8 cellular contexts compared by ENCODE assay signal in genomic region chr12:31959051-31959700, GRCh38. TPM values are rescaled to one million over a fixed set of nuclear protein-coding genes. Genes with fewer than 3 reads are reported as not detected.
A peak's percentile ranks its signal among the peaks of the same experiment; 100 is the strongest.
DNase-seq lines count a peak whose midpoint lies in the region; ATAC-seq and TF ChIP-seq lines count a peak whose summit lies in the region.

RESF1 (plus strand) TSS chr12:31959415; CDS start chr12:31980956, 21,541 bp downstream.

- no peaks in the 10 kb centered on the region for H3K27me3 ChIP-seq in mononuclear cell (ENCODE audit: insufficient read depth, low read length)

- H3K4me3 ChIP-seq in epithelial cell of esophagus (ENCODE audit: low read length) = peak within 1 kb of the TSS; percentile 71
- peak within 1 kb of the TSS; percentile 81 for H3K4me3 ChIP-seq in mononuclear cell (ENCODE audit: low read length)

- ATAC-seq in GM21528 (IDR thresholded peaks at IDR 0.05; ENCODE audit: low FRiP score, unreplicated experiment) = peak; percentile 88

- H3K4me1 ChIP-seq in mononuclear cell (ENCODE audit: insufficient read depth, low read length) = peaks cover 60% of the 10 kb centered on the region

- DNase-seq in DMS 273 treated with DMSO at 0.1 percent for 48 hours (lab: John Stamatoyannopoulos, UW) (peak; percentile 48), HuH-7.5 (ENCODE audit: low spot score) (peak; percentile 86), OCI-M1 (lab: John Stamatoyannopoulos, UW) (peak; percentile 96), activated T-cell treated with anti-CD3 and anti-CD28 coated beads for 24 hours (ENCODE audit: low read depth) (peak; percentile 81), epithelial cell of esophagus (ENCODE audit: low read depth) (peak; percentile 87)
- DNase-seq in stimulated activated CD8-positive, alpha-beta memory T cell treated with anti-CD3 and anti-CD28 coated beads, Interleukin-2, amount 100 ng/mL, for 48 hours (ENCODE audit: low read depth in 2 of 2) = peak; percentile 73 to 78

- H3K9me3 ChIP-seq in mononuclear cell (ENCODE audit: low read depth, low read length) = no peaks in the 10 kb centered on the region

- no peak for TF ChIP-seq CTCF in epithelial cell of esophagus (IDR thresholded peaks at IDR 0.05; ENCODE audit: insufficient read depth, low read depth, low read length, missing control alignments)

RNA-seq across cellular contexts. Expression of gene RESF1, which starts in this region (rescaled TPM):
- 230 TPM for total RNA-seq in mononuclear cell

Comparison
In these comparisons a context has a peak if more than half of its experiments do, and no peak if none do; other contexts are left out.
1. Peak in every context shown above with its lines: DNase-seq, ATAC-seq and H3K4me3 ChIP-seq.